Comparison of ENCODE assay signal across 7 cellular contexts in the genomic region with DNA sequence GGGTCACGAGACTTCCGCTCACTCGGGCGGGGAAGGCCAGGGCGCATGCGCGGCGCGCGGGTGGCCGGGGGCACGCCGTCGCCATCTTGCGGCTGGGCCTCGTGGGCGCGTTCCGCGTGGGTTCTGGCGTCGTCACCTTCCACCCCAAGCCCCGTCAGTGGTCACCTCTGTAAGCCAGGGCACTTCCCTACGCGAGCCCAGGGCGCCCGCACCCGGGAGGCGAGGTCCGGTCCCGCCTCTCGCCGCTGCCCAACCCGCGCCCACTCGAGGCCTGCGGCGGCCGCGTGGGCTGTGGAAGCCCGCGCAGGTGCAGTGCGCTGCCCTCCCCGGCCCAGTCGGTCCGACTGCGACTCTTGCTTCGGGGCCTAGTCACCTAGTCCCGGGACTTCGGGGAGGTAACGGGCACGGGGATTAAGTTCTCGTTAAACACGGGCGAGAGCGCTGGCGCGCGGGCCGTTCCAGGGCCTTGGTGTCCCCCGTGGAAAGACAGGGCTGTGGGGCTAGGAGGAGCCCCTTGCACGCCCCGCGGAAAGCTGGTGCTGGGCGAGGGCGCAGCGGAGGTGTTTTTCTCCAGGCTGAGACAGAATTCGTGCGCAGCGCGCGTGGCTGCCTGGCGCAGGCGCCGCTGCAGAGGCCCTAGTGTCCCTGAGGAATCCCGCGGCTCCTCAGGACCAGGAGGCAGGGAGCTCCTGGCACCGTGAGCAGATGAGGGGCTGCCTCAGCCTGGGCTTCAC. TPM values are rescaled to one million over a fixed set of nuclear protein-coding genes. Genes with fewer than 3 reads are reported as not detected.
DNase-seq lines count a peak whose midpoint lies in the region; ATAC-seq and TF ChIP-seq lines count a peak whose summit lies in the region.

No MANE protein-coding gene starts in this region.

- peak overlapping the region; percentile 92 for H3K27ac Mint-ChIP-seq in activated CD4-positive, alpha-beta T cell treated with anti-CD3 and anti-CD28 coated beads for 36 hours

- POLR2A ChIA-PET in activated CD4-positive, alpha-beta T cell treated with anti-CD3 and anti-CD28 coated beads for 36 hours (lab: Charles Lee) = interaction anchor here (0.5 to 0.7 kb wide), 2 partner anchors 25 to 81 kb away, joined by 4 read pairs; no protein-coding TSS in a partner anchor

- H3K9me3 Mint-ChIP-seq in activated CD4-positive, alpha-beta T cell treated with anti-CD3 and anti-CD28 coated beads for 36 hours (ENCODE audit: low read depth) = no peaks in the 10 kb centered on the region

- peak; percentile 90 for DNase-seq in NCI-H2196 treated with DMSO at 0.1 percent for 48 hours (lab: John Stamatoyannopoulos, UW; ENCODE audit: unreplicated experiment)
- DNase-seq in activated CD4-positive, alpha-beta T cell treated with anti-CD3 and anti-CD28 coated beads for 36 hours = peak; percentile 98
- DNase-seq in choroid plexus epithelial cell (ENCODE audit: low read depth) = peak; percentile 84
- DNase-seq in left colon = peak; percentile 94 to 97
- peak; percentile 95 for DNase-seq in stimulated activated CD4-positive, alpha-beta T cell treated with anti-CD3 and anti-CD28 coated beads, Interleukin-1b, Interleukin-23, amount 100 ng/mL, for 48 hours

- peak overlapping the region; percentile 81 for H3K4me3 Mint-ChIP-seq in activated CD4-positive, alpha-beta T cell treated with anti-CD3 and anti-CD28 coated beads for 36 hours

- CTCF ChIA-PET in activated CD4-positive, alpha-beta T cell treated with anti-CD3 and anti-CD28 coated beads for 36 hours (lab: Charles Lee) = interaction anchor here (0.8 to 1.0 kb wide), 2 partner anchors 45 to 57 kb away, joined by 4 read pairs; no protein-coding TSS in a partner anchor

- ATAC-seq in HG02970 (IDR thresholded peaks at IDR 0.05; ENCODE audit: low FRiP score, unreplicated experiment) = peak; percentile 54
- ATAC-seq in activated CD4-positive, alpha-beta T cell treated with anti-CD3 and anti-CD28 coated beads for 36 hours = no peak
- ATAC-seq in left colon = peak; percentile 30

- peak; percentile 88 for TF ChIP-seq POLR2A in GM15510 (IDR thresholded peaks at IDR 0.05; ENCODE audit: borderline replicate concordance, extremely low read depth, insufficient read length)

- H3K4me1 Mint-ChIP-seq in activated CD4-positive, alpha-beta T cell treated with anti-CD3 and anti-CD28 coated beads for 36 hours = peaks cover 34% of the 10 kb centered on the region

- intact Hi-C loops in activated CD4-positive, alpha-beta T cell treated with anti-CD3 and anti-CD28 coated beads for 36 hours (cut with DNase I, micrococcal nuclease) = loop anchor here (1.0 to 2.0 kb wide), 10 partner anchors 10 to 625 kb away; a partner anchor contains a TSS
- intact Hi-C loops in left colon (cut with DNase I, micrococcal nuclease) = no loop called here

- no peak for TF ChIP-seq CTCF in choroid plexus epithelial cell (conservative IDR thresholded peaks at IDR 0.05; ENCODE audit: low read depth, low read length)

- peak overlapping the region; percentile 82 for H3K4me3 ChIP-seq in choroid plexus epithelial cell (ENCODE audit: low read depth, low read length)

- H3K27me3 Mint-ChIP-seq in activated CD4-positive, alpha-beta T cell treated with anti-CD3 and anti-CD28 coated beads for 36 hours = no peaks in the 10 kb centered on the region

- peaks cover 28% of the 10 kb centered on the region for H3K36me3 Mint-ChIP-seq in activated CD4-positive, alpha-beta T cell treated with anti-CD3 and anti-CD28 coated beads for 36 hours (ENCODE audit: low read depth)

RNA-seq across cellular contexts. Expression of a gene that starts 0.4 kb away (rescaled TPM):
- total RNA-seq in activated CD4-positive, alpha-beta T cell treated with anti-CD3 and anti-CD28 coated beads for 36 hours = 100 to 1,000 TPM; 513 to 661 TPM
- 100 to 1,000 TPM; 447 to 500 TPM for total RNA-seq in left colon

RNA-seq across cellular contexts. Expression of a gene that starts 11.2 kb away (rescaled TPM):
- 100 to 1,000 TPM; 414 to 578 TPM for total RNA-seq in activated CD4-positive, alpha-beta T cell treated with anti-CD3 and anti-CD28 coated beads for 36 hours
- 100 to 1,000 TPM; 560 to 669 TPM for total RNA-seq in left colon

RNA-seq across cellular contexts. Expression of a gene that starts 19.8 kb away (rescaled TPM):
- total RNA-seq in activated CD4-positive, alpha-beta T cell treated with anti-CD3 and anti-CD28 coated beads for 36 hours = 100 to 1,000 TPM; 197 to 230 TPM
- total RNA-seq in left colon = 10 to 100 TPM; 43.9 to 69.8 TPM

RNA-seq across cellular contexts. Expression of a gene that starts 20.0 kb away (rescaled TPM):
- total RNA-seq in activated CD4-positive, alpha-beta T cell treated with anti-CD3 and anti-CD28 coated beads for 36 hours = 100 to 1,000 TPM in 1 of 2 experiments, 10 to 100 TPM in 1; 79.9 to 131 TPM
- total RNA-seq in left colon = 10 to 100 TPM; 83.6 to 88.6 TPM

RNA-seq across cellular contexts. Expression of a gene that starts 30.5 kb away (rescaled TPM):
- under 1 TPM in 1 of 2 experiments, not detected in 1; 0.14 TPM for total RNA-seq in activated CD4-positive, alpha-beta T cell treated with anti-CD3 and anti-CD28 coated beads for 36 hours
- total RNA-seq in left colon = under 1 TPM in 1 of 2 donors, not detected in 1; 0.11 TPM

Comparison
In these comparisons a context has a peak if more than half of its experiments do, and no peak if none do; other contexts are left out.
1. intact Hi-C loops: an anchor here in activated CD4-positive, alpha-beta T cell treated with anti-CD3 and anti-CD28 coated beads for 36 hours (1.0 to 2.0 kb wide); none called in left colon.